In genomic region chr2:66495788-66496640, GRCh38 we compare ENCODE assay signal across 9 cellular contexts.
A peak's percentile ranks its signal among the peaks of the same experiment; 100 is the strongest.
DNase-seq lines count a peak whose midpoint lies in the region; ATAC-seq and TF ChIP-seq lines count a peak whose summit lies in the region.
"Had no signal": no experiment of that assay in that cellular context is flagged by ENCODE, and none has a peak within 500 bp of the region (broad histone marks: within the 10 kb centered on the region; RNA-seq: fewer than 3 reads in every experiment).

No MANE protein-coding gene starts in this region.

- H3K27ac ChIP-seq in uterus, result peak overlapping the region; percentile 74 to 80
- no peak overlapping the region for H3K27ac ChIP-seq in naive thymus-derived CD4-positive, alpha-beta T cell (ENCODE audit: low read depth, low read length)

- intact Hi-C loops in lower leg skin (cut with DNase I; ENCODE audit: low total_unique reads), result no loop called here
- intact Hi-C loops in uterus (cut with DNase I; ENCODE audit: low total_unique reads), result no loop called here
- intact Hi-C loops in naive thymus-derived CD4-positive, alpha-beta T cell (cut with micrococcal nuclease), result no loop called here

- POLR2A ChIA-PET in naive thymus-derived CD4-positive, alpha-beta T cell (lab: Charles Lee), result no interaction called here

- H3K27me3 ChIP-seq in uterus, result no peaks in the 10 kb centered on the region
- no peaks in the 10 kb centered on the region for H3K27me3 ChIP-seq in naive thymus-derived CD4-positive, alpha-beta T cell (ENCODE audit: control insufficient read depth in 2 of 2, insufficient read depth in 2 of 2, low read length in 2 of 2)
- H3K27me3 ChIP-seq: BE2C had no signal

- H3K36me3 ChIP-seq in uterus, result no peaks in the 10 kb centered on the region
- H3K36me3 ChIP-seq in naive thymus-derived CD4-positive, alpha-beta T cell (ENCODE audit: control insufficient read depth in 2 of 3, insufficient read depth in 3 of 3, low read length in 3 of 3), result no peaks in the 10 kb centered on the region
- H3K36me3 ChIP-seq: BE2C had no signal

- 37 to 41% methylated on average over 13 of the region's 13 CpGs for WGBS in lower leg skin, 2 donors

- H3K4me3 ChIP-seq in lower leg skin (ENCODE audit: low read depth, poor library complexity, severe bottlenecking) (no peak overlapping the region), uterus (no peak overlapping the region)
- H3K4me3 ChIP-seq in naive thymus-derived CD4-positive, alpha-beta T cell (ENCODE audit: low read length), result no peak overlapping the region

- peak overlapping the region; percentile 49 for H3K27ac Mint-ChIP-seq in chondrocyte (ENCODE audit: unreplicated experiment)
- H3K27ac Mint-ChIP-seq in naive thymus-derived CD4-positive, alpha-beta T cell, result no peak overlapping the region

- H3K4me1 Mint-ChIP-seq in chondrocyte (ENCODE audit: low read depth), result peaks cover 22% of the 10 kb centered on the region
- H3K4me1 Mint-ChIP-seq in naive thymus-derived CD4-positive, alpha-beta T cell, result no peaks in the 10 kb centered on the region

- ATAC-seq in naive thymus-derived CD4-positive, alpha-beta T cell, result no peak

- DNase-seq in NCI-H2171 treated with DMSO at 0.1 percent for 48 hours (lab: John Stamatoyannopoulos, UW) (peak; percentile 18), NCI-H2171 (lab: John Stamatoyannopoulos, UW) (no peak), chondrocyte (ENCODE audit: low spot score) (no peak), lower leg skin (ENCODE audit: low spot score in 2 of 2) (peak; percentile 73 to 86), uterus (peak; percentile 76 to 79), NCI-H2029 treated with DMSO at 0.1 percent for 48 hours (lab: John Stamatoyannopoulos, UW) (no peak), NCI-H2081 treated with DMSO at 0.1 percent for 48 hours (lab: John Stamatoyannopoulos, UW) (no peak)
- no peak for DNase-seq in naive thymus-derived CD4-positive, alpha-beta T cell
- DNase-seq: BE2C had no signal

- H3K27me3 Mint-ChIP-seq in chondrocyte (ENCODE audit: low read depth), result no peaks in the 10 kb centered on the region
- H3K27me3 Mint-ChIP-seq in naive thymus-derived CD4-positive, alpha-beta T cell, result peaks cover 0 to 8% (median 0%) of the 10 kb centered on the region in 5 donors

- H3K9me3 Mint-ChIP-seq in chondrocyte (ENCODE audit: low read depth), result no peaks in the 10 kb centered on the region
- H3K9me3 Mint-ChIP-seq in naive thymus-derived CD4-positive, alpha-beta T cell, result peaks cover 0 to 3% (median 0%) of the 10 kb centered on the region in 11 donors

- no peak for TF ChIP-seq POLR2A in lower leg skin (IDR thresholded peaks at IDR 0.05)
- TF ChIP-seq POLR2A in uterus (IDR thresholded peaks at IDR 0.05), result no peak

- H3K9me3 ChIP-seq in uterus, result no peaks in the 10 kb centered on the region
- H3K9me3 ChIP-seq in naive thymus-derived CD4-positive, alpha-beta T cell (ENCODE audit: control insufficient read depth in 2 of 3, low read length in 3 of 3), result no peaks in the 10 kb centered on the region
- H3K9me3 ChIP-seq: BE2C had no signal

- no peak overlapping the region for H3K4me3 Mint-ChIP-seq in chondrocyte (ENCODE audit: unreplicated experiment)
- no peak overlapping the region for H3K4me3 Mint-ChIP-seq in naive thymus-derived CD4-positive, alpha-beta T cell

- TF ChIP-seq CTCF in chondrocyte (IDR thresholded peaks at IDR 0.05) (peak; percentile 37), lower leg skin (IDR thresholded peaks at IDR 0.05) (no peak), uterus (IDR thresholded peaks at IDR 0.05) (peak in 2 of 4 experiments; percentile 34 to 43)

- CTCF ChIA-PET in naive thymus-derived CD4-positive, alpha-beta T cell (lab: Charles Lee), result no interaction called here

- peaks cover 16 to 21% of the 10 kb centered on the region in 2 donors for H3K4me1 ChIP-seq in uterus
- H3K4me1 ChIP-seq in naive thymus-derived CD4-positive, alpha-beta T cell (ENCODE audit: control insufficient read depth in 2 of 2, insufficient read depth in 2 of 2, low read length in 2 of 2), result no peaks in the 10 kb centered on the region
- H3K4me1 ChIP-seq: BE2C had no signal

- H3K36me3 Mint-ChIP-seq in chondrocyte (ENCODE audit: low read depth), result peaks cover 2% of the 10 kb centered on the region
- no peaks in the 10 kb centered on the region for H3K36me3 Mint-ChIP-seq in naive thymus-derived CD4-positive, alpha-beta T cell

Comparison
In these comparisons a context has a peak if more than half of its experiments do, and no peak if none do; other contexts are left out.
1. DNase-seq: peak in NCI-H2171 treated with DMSO at 0.1 percent for 48 hours (single experiment), lower leg skin (2 of 2) and uterus (2 of 2); none in NCI-H2171 (single experiment), chondrocyte (single experiment), NCI-H2029 treated with DMSO at 0.1 percent for 48 hours (single experiment), naive thymus-derived CD4-positive, alpha-beta T cell (0 of 9) and NCI-H2081 treated with DMSO at 0.1 percent for 48 hours (single experiment).